ENCODE assay signal across 26 cellular contexts in genomic region chrX:19137064-19137463, GRCh38. TPM values are rescaled to one million over a fixed set of nuclear protein-coding genes. Genes with fewer than 3 reads are reported as not detected.
"Had no signal": no experiment of that assay in that cellular context is flagged by ENCODE, and none has a peak within 500 bp of the region (broad histone marks: within the 10 kb centered on the region; RNA-seq: fewer than 3 reads in every experiment).

No MANE protein-coding gene starts in this region.

- DNase-seq: natural killer cell; occipital lobe; ovary; posterior cingulate gyrus; psoas muscle; right cardiac atrium; right lobe of liver; sigmoid colon; small intestine; stimulated activated CD4-positive, alpha-beta T cell treated with anti-CD3 and anti-CD28 coated beads, Interleukin-15, amount 100 ng/mL, for 24 hours; stimulated activated CD4-positive, alpha-beta T cell treated with anti-CD3 and anti-CD28 coated beads, Interleukin-2, amount 100 ng/mL, for 24 hours; stimulated activated CD4-positive, alpha-beta T cell treated with anti-CD3 and anti-CD28 coated beads, Interleukin-2, amount 100 ng/mL, for 48 hours; stimulated activated CD4-positive, alpha-beta T cell treated with anti-CD3 and anti-CD28 coated beads, Interleukin-4, amount 100 ng/mL, for 24 hours; stimulated activated naive B cell treated with anti-CD40 and anti-IgM and Interleukin-4, amounts not matched to agents 10 μg/mL and 1 μg/mL and 100 μg/mL, for 72 hours; stimulated activated naive CD4-positive, alpha-beta T cell treated with Interleukin-2 at 50 U/mL for 16 hours; stomach; thyroid gland; trophoblast cell; upper lobe of left lung had no signal

- H3K79me2 ChIP-seq: parathyroid adenoma had no signal

- H3K27me3 ChIP-seq: neural progenitor cell, ovary, right lobe of liver, sigmoid colon, stomach, thyroid gland, tibial nerve, upper lobe of left lung, vagina had no signal

- H3K9me3 ChIP-seq: ovary, psoas muscle, right lobe of liver, sigmoid colon, stomach, thoracic aorta, thyroid gland, tibial nerve, upper lobe of left lung, vagina had no signal

- H3K4me2 ChIP-seq: neural progenitor cell had no signal

- H3K36me3 ChIP-seq: neural progenitor cell, ovary, right lobe of liver, sigmoid colon, stomach, thoracic aorta, thyroid gland, tibial nerve, upper lobe of left lung, vagina had no signal

- H3K27ac ChIP-seq: neural progenitor cell, ovary, parathyroid adenoma, psoas muscle, right lobe of liver, sigmoid colon, stomach, thoracic aorta, thyroid gland, tibial nerve, upper lobe of left lung, vagina had no signal

- ATAC-seq: natural killer cell; psoas muscle; right cardiac atrium; right lobe of liver; stimulated activated effector memory CD8-positive, alpha-beta T cell treated with anti-CD3 and anti-CD28 coated beads, Interleukin-12 subunit alpha, Interleukin-12 subunit beta, amount 100 ng/mL, for 72 hours; stimulated activated naive B cell treated with anti-CD40 and anti-IgM and Interleukin-4, amounts not matched to agents 10 μg/mL and 1 μg/mL and 100 μg/mL, for 72 hours had no signal

- H3K4me3 ChIP-seq: neural progenitor cell, ovary, psoas muscle, right lobe of liver, sigmoid colon, stomach, thoracic aorta, thyroid gland, tibial nerve, upper lobe of left lung, vagina had no signal

- H3K9ac ChIP-seq: neural progenitor cell, parathyroid adenoma had no signal

- FAIRE-seq: small intestine, urothelium cell line had no signal

- H2AFZ ChIP-seq: neural progenitor cell, parathyroid adenoma had no signal

- H3K4me1 ChIP-seq: neural progenitor cell, parathyroid adenoma, psoas muscle, right lobe of liver, sigmoid colon, stomach, thyroid gland, tibial nerve, upper lobe of left lung, vagina had no signal

RNA-seq across cellular contexts. Expression of gene ADGRG2, which starts 14.8 kb away (rescaled TPM):
- total RNA-seq: natural killer cell had no signal
